In genomic region chr17:4556996-4557395, GRCh38 we compare ENCODE assay signal across 1 cellular context.
TF ChIP-seq lines count a peak whose summit lies in the region.

No MANE protein-coding gene starts in this region.

TF ChIP-seq in IMR-90, 13 proteins besides CTCF, POLR2A, EP300 and RAD21:
- TF ChIP-seq RCOR1 (IDR thresholded peaks at IDR 0.05; ENCODE audit: insufficient replicate concordance, low read length) (no peak), NFE2L2 (IDR thresholded peaks at IDR 0.05; ENCODE audit: low read depth, low read length) (no peak), CHD1 (IDR thresholded peaks at IDR 0.05; ENCODE audit: low read depth, low read length) (no peak), MXI1 (IDR thresholded peaks at IDR 0.05; ENCODE audit: borderline replicate concordance, low read depth, low read length) (no peak), FOS (IDR thresholded peaks at IDR 0.05; ENCODE audit: low read depth, low read length) (no peak), CEBPB (IDR thresholded peaks at IDR 0.05; ENCODE audit: low read depth, low read length) (no peak), RFX5 (IDR thresholded peaks at IDR 0.05; ENCODE audit: low read depth, low read length) (no peak), MAFK (IDR thresholded peaks at IDR 0.05; ENCODE audit: low read depth, low read length) (no peak), ELK1 (IDR thresholded peaks at IDR 0.05; ENCODE audit: borderline replicate concordance, low read depth, low read length) (no peak), SMC3 (IDR thresholded peaks at IDR 0.05; ENCODE audit: low read depth, low read length) (no peak), BHLHE40 (IDR thresholded peaks at IDR 0.05; ENCODE audit: low read depth, low read length) (no peak), MAZ (IDR thresholded peaks at IDR 0.05; ENCODE audit: borderline replicate concordance, low read depth, low read length) (no peak)
- TF ChIP-seq, protein P1, sequence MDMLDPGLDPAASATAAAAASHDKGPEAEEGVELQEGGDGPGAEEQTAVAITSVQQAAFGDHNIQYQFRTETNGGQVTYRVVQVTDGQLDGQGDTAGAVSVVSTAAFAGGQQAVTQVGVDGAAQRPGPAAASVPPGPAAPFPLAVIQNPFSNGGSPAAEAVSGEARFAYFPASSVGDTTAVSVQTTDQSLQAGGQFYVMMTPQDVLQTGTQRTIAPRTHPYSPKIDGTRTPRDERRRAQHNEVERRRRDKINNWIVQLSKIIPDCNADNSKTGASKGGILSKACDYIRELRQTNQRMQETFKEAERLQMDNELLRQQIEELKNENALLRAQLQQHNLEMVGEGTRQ (IDR thresholded peaks at IDR 0.05; ENCODE audit: low read depth, low read length): no peak
TF ChIP-seq in IMR-90: peak in this region for 0.
